ENCODE assay signal across 18 cellular contexts in genomic region chr16:65909310-65910050, GRCh38.
DNase-seq lines count a peak whose midpoint lies in the region; TF ChIP-seq lines count a peak whose summit lies in the region.
"Had no signal": no experiment of that assay in that cellular context is flagged by ENCODE, and none has a peak within 500 bp of the region (broad histone marks: within the 10 kb centered on the region; RNA-seq: fewer than 3 reads in every experiment).

No MANE protein-coding gene starts in this region.

- no peak overlapping the region for H3K4me3 Mint-ChIP-seq in activated T-cell treated with anti-CD3 and anti-CD28 coated beads, Interleukin-2, amount 50 U/mL, for 24 hours
- H3K4me3 Mint-ChIP-seq: endodermal cell, WTC11 had no signal

- H3K27ac Mint-ChIP-seq in activated T-cell treated with anti-CD3 and anti-CD28 coated beads, Interleukin-2, amount 50 U/mL, for 24 hours: no peak overlapping the region
- H3K27ac Mint-ChIP-seq: endodermal cell, WTC11 had no signal

- peaks cover 9% of the 10 kb centered on the region for H3K9me3 Mint-ChIP-seq in activated T-cell treated with anti-CD3 and anti-CD28 coated beads, Interleukin-2, amount 50 U/mL, for 24 hours
- H3K9me3 Mint-ChIP-seq: endodermal cell had no signal

- no peaks in the 10 kb centered on the region for H3K27me3 Mint-ChIP-seq in activated T-cell treated with anti-CD3 and anti-CD28 coated beads, Interleukin-2, amount 50 U/mL, for 24 hours

- DNase-seq in NCI-H345 (lab: John Stamatoyannopoulos, UW) (peak; percentile 29), NCI-H345 treated with DMSO at 0.1 percent for 48 hours (lab: John Stamatoyannopoulos, UW; ENCODE audit: unreplicated experiment) (no peak), NCI-H2029 treated with DMSO at 0.1 percent for 48 hours (lab: John Stamatoyannopoulos, UW) (peak; percentile 49), choroid plexus epithelial cell (ENCODE audit: low read depth) (peak; percentile 35), dedifferentiated amniotic fluid mesenchymal stem cell (ENCODE audit: extremely low spot score) (no peak), SKM-1 (lab: John Stamatoyannopoulos, UW; ENCODE audit: unreplicated experiment) (no peak), NCI-H1417 (lab: John Stamatoyannopoulos, UW) (no peak)
- no peak for DNase-seq in activated T-cell treated with anti-CD3 and anti-CD28 coated beads, Interleukin-2, amount 50 U/mL, for 24 hours
- DNase-seq: ACHN; activated naive CD4-positive, alpha-beta T cell; Caco-2; kidney glomerular epithelial cell; mucosa of descending colon; NCI-H187; stomach had no signal

- H3K4me1 Mint-ChIP-seq in activated T-cell treated with anti-CD3 and anti-CD28 coated beads, Interleukin-2, amount 50 U/mL, for 24 hours (ENCODE audit: low read depth): no peaks in the 10 kb centered on the region
- H3K4me1 Mint-ChIP-seq: endodermal cell had no signal

- no peaks in the 10 kb centered on the region for H3K36me3 Mint-ChIP-seq in activated T-cell treated with anti-CD3 and anti-CD28 coated beads, Interleukin-2, amount 50 U/mL, for 24 hours (ENCODE audit: low read depth)
- H3K36me3 Mint-ChIP-seq: WTC11 had no signal

- no peak for TF ChIP-seq CTCF in choroid plexus epithelial cell (conservative IDR thresholded peaks at IDR 0.05; ENCODE audit: low read depth, low read length)

- H3K4me3 ChIP-seq in choroid plexus epithelial cell (ENCODE audit: low read depth, low read length): no peak overlapping the region
- H3K4me3 ChIP-seq: mucosa of descending colon, skin epidermis, stomach had no signal

Comparison
In these comparisons a context has a peak if more than half of its experiments do, and no peak if none do; other contexts are left out.
1. DNase-seq: peak in NCI-H345 (single experiment), NCI-H2029 treated with DMSO at 0.1 percent for 48 hours (single experiment) and choroid plexus epithelial cell (single experiment); none in NCI-H345 treated with DMSO at 0.1 percent for 48 hours (single experiment), activated T-cell treated with anti-CD3 and anti-CD28 coated beads, Interleukin-2, amount 50 U/mL, for 24 hours (single experiment), dedifferentiated amniotic fluid mesenchymal stem cell (single experiment), SKM-1 (single experiment) and NCI-H1417 (0 of 3).